Comparison of ENCODE assay signal across 1 cellular context in the genomic region with DNA sequence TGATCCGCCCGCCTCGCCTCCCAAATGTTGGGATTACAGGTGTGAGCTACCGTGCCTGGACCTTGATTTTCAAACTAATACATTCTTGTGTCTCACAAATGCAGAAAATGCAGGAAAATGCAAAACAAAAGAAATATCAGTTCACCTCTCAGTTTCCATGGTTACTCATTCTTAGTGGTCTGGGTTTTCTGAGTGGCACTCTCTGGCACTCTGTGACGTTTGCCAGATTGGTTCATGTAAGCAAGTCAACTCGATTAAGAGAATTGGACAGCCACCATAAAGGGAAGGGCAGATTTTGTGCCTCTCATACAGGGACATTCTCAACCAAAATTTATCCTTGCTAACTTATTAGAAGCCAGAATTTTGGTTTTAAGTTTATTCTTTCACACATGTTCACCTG.
A peak's percentile ranks its signal among the peaks of the same experiment; 100 is the strongest.
TF ChIP-seq lines count a peak whose summit lies in the region.

No MANE protein-coding gene starts in this region.

TF ChIP-seq in GM12878, 131 proteins besides CTCF, POLR2A, EP300 and RAD21:
- TF ChIP-seq, protein P1, sequence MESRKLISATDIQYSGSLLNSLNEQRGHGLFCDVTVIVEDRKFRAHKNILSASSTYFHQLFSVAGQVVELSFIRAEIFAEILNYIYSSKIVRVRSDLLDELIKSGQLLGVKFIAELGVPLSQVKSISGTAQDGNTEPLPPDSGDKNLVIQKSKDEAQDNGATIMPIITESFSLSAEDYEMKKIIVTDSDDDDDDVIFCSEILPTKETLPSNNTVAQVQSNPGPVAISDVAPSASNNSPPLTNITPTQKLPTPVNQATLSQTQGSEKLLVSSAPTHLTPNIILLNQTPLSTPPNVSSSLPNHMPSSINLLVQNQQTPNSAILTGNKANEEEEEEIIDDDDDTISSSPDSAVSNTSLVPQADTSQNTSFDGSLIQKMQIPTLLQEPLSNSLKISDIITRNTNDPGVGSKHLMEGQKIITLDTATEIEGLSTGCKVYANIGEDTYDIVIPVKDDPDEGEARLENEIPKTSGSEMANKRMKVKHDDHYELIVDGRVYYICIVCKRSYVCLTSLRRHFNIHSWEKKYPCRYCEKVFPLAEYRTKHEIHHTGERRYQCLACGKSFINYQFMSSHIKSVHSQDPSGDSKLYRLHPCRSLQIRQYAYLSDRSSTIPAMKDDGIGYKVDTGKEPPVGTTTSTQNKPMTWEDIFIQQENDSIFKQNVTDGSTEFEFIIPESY (IDR thresholded peaks at IDR 0.05) = no peak
- no peak for TF ChIP-seq SRF (IDR thresholded peaks at IDR 0.05; ENCODE audit: low read depth in 2 of 2, low read length in 2 of 2)
- TF ChIP-seq MYB (IDR thresholded peaks at IDR 0.05; ENCODE audit: borderline replicate concordance, low read depth, low read length) = no peak
- no peak for TF ChIP-seq EZH2 (IDR thresholded peaks at IDR 0.05; ENCODE audit: borderline replicate concordance, control insufficient read depth, low read depth, low read length)
- TF ChIP-seq, protein P2, sequence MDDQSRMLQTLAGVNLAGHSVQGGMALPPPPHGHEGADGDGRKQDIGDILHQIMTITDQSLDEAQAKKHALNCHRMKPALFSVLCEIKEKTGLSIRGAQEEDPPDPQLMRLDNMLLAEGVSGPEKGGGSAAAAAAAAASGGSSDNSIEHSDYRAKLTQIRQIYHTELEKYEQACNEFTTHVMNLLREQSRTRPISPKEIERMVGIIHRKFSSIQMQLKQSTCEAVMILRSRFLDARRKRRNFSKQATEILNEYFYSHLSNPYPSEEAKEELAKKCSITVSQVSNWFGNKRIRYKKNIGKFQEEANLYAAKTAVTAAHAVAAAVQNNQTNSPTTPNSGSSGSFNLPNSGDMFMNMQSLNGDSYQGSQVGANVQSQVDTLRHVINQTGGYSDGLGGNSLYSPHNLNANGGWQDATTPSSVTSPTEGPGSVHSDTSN (IDR thresholded peaks at IDR 0.05; ENCODE audit: insufficient replicate concordance, low read depth, low read length) = no peak
- no peak for TF ChIP-seq WRNIP1 (IDR thresholded peaks at IDR 0.05; ENCODE audit: borderline replicate concordance, low read depth, low read length)
- TF ChIP-seq TAF1 (IDR thresholded peaks at IDR 0.05; ENCODE audit: borderline replicate concordance, low read depth, low read length) = no peak
- TF ChIP-seq BMI1 (IDR thresholded peaks at IDR 0.05; ENCODE audit: borderline replicate concordance) = no peak
- TF ChIP-seq, protein P3, sequence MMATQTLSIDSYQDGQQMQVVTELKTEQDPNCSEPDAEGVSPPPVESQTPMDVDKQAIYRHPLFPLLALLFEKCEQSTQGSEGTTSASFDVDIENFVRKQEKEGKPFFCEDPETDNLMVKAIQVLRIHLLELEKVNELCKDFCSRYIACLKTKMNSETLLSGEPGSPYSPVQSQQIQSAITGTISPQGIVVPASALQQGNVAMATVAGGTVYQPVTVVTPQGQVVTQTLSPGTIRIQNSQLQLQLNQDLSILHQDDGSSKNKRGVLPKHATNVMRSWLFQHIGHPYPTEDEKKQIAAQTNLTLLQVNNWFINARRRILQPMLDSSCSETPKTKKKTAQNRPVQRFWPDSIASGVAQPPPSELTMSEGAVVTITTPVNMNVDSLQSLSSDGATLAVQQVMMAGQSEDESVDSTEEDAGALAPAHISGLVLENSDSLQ (IDR thresholded peaks at IDR 0.05) = peak; percentile 52; the same call in 1 of the 2 replicates
